37 cellular contexts compared by ENCODE assay signal in the genomic region with DNA sequence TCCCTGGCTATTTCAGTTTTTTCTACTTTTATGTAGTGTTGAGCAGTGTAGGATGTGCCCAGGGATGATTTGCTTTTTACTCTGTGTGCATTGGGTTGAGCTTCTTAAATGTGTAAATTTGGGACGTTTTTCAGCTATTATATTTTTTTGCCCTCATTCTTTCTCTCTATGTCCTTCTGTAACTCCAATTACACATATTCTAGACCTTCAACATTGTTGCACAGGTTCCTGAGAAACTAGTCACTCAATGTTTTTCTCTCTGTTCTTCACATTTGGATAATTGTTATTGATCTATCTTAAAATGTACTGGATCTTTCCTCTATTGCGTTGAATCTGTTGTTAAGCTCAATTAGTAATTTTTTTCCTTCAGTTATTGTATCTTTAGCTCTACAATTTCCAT.
"Had no signal": no experiment of that assay in that cellular context is flagged by ENCODE, and none has a peak within 500 bp of the region (broad histone marks: within the 10 kb centered on the region; RNA-seq: fewer than 3 reads in every experiment).

No MANE protein-coding gene starts in this region.

- H3K9me3 Mint-ChIP-seq: activated naive CD4-positive, alpha-beta T cell treated with anti-CD3 and anti-CD28 coated beads, Interleukin-2, amount 10 ng/mL, durations not matched to agents 7 days and 5 days; activated T-helper 2 cell treated with anti-CD3 and anti-CD28 coated beads, Interferon-gamma antibody, Interleukin-2, Interleukin-4, amounts not matched to agents 10 μg/mL and 5 μg/mL and 100 μg/mL, durations not matched to agents 14 hours and 24 hours and 36 hours had no signal

- H3K27ac Mint-ChIP-seq: activated naive CD4-positive, alpha-beta T cell treated with anti-CD3 and anti-CD28 coated beads for 36 hours; activated naive CD4-positive, alpha-beta T cell treated with anti-CD3 and anti-CD28 coated beads, Interleukin-2, amount 10 ng/mL, durations not matched to agents 7 days and 5 days; activated naive CD4-positive, alpha-beta T cell treated with anti-CD3 and anti-CD28 coated beads, Interleukin-2, amount 50 U/mL, for 24 hours; activated naive CD4-positive, alpha-beta T cell treated with anti-CD3 and anti-CD28 coated beads, Interleukin-2, amount 50 U/mL, for 72 hours; activated naive CD8-positive, alpha-beta T cell; activated naive CD8-positive, alpha-beta T cell treated with anti-CD3 and anti-CD28 coated beads for 36 hours; activated naive CD8-positive, alpha-beta T cell treated with anti-CD3 and anti-CD28 coated beads, Interleukin-2, amount 10 ng/mL, durations not matched to agents 7 days and 5 days; activated naive CD8-positive, alpha-beta T cell treated with anti-CD3 and anti-CD28 coated beads, Interleukin-2, amount 50 U/mL, for 24 hours; activated T-cell treated with anti-CD3 and anti-CD28 coated beads, Interleukin-2, amount 50 U/mL, for 24 hours; activated T-cell treated with anti-CD3 and anti-CD28 coated beads, Interleukin-2, amount 50 U/mL, for 72 hours; activated T-helper 1 cell treated with anti-CD3 and anti-CD28 coated beads, Interleukin-12 subunit alpha, Interleukin-12 subunit beta, Interleukin-2, Interleukin-4 antibody, amounts not matched to agents 30 ng/mL and 10 ng/mL and 1 ng/mL, durations not matched to agents 14 hours and 24 hours and 36 hours; activated T-helper 17 cell treated with anti-CD3 and anti-CD28 coated beads, Interleukin-2, amount 50 U/mL, for 72 hours; activated T-helper 2 cell treated with anti-CD3 and anti-CD28 coated beads, Interferon-gamma antibody, Interleukin-2, Interleukin-4, amounts not matched to agents 10 μg/mL and 5 μg/mL and 100 μg/mL, durations not matched to agents 14 hours and 24 hours and 36 hours; brain had no signal

- ATAC-seq: activated naive CD4-positive, alpha-beta T cell treated with anti-CD3 and anti-CD28 coated beads, Interleukin-2, amount 50 U/mL, for 72 hours; activated naive CD8-positive, alpha-beta T cell treated with anti-CD3 and anti-CD28 coated beads, Interleukin-2, amount 50 U/mL, for 24 hours; activated T-cell treated with anti-CD3 and anti-CD28 coated beads, Interleukin-2, amount 50 U/mL, for 4 hours; activated T-cell treated with anti-CD3 and anti-CD28 coated beads, Interleukin-2, amount 50 U/mL, for 72 hours; activated T-helper 17 cell treated with anti-CD3 and anti-CD28 coated beads, Interleukin-2, amount 50 U/mL, for 72 hours; body of pancreas had no signal

- H3K9me3 ChIP-seq: adrenal gland, body of pancreas had no signal

- DNase-seq: activated effector memory CD4-positive, alpha-beta T cell treated with anti-CD3 and anti-CD28 coated beads, Interleukin-2, amount 50 U/mL, for 16 hours; activated effector memory CD4-positive, alpha-beta T cell treated with Interleukin-2 at 50 U/mL for 16 hours; activated gamma-delta T cell; activated gamma-delta T cell treated with Interleukin-2 at 50 U/mL for 16 hours; activated naive CD4-positive, alpha-beta T cell; activated naive CD4-positive, alpha-beta T cell treated with anti-CD3 and anti-CD28 coated beads for 36 hours; activated naive CD4-positive, alpha-beta T cell treated with anti-CD3 and anti-CD28 coated beads, Interleukin-2, amount 10 ng/mL, durations not matched to agents 7 days and 5 days; activated naive CD4-positive, alpha-beta T cell treated with anti-CD3 and anti-CD28 coated beads, Interleukin-2, amount 50 U/mL, for 16 hours; activated naive CD4-positive, alpha-beta T cell treated with Interleukin-2 at 50 U/mL for 16 hours; activated naive CD8-positive, alpha-beta T cell treated with anti-CD3 and anti-CD28 coated beads for 36 hours; activated naive CD8-positive, alpha-beta T cell treated with anti-CD3 and anti-CD28 coated beads, Interleukin-2, amount 10 ng/mL, durations not matched to agents 7 days and 5 days; activated naive CD8-positive, alpha-beta T cell treated with anti-CD3 and anti-CD28 coated beads, Interleukin-2, amount 50 U/mL, for 24 hours; activated T-cell treated with anti-CD3 and anti-CD28 coated beads, Interleukin-2, amount 50 U/mL, for 24 hours; activated T-cell treated with anti-CD3 and anti-CD28 coated beads, Interleukin-2, amount 50 U/mL, for 4 hours; activated T-cell treated with anti-CD3 and anti-CD28 coated beads, Interleukin-2, amount 50 U/mL, for 48 hours; activated T-cell treated with anti-CD3 and anti-CD28 coated beads, Interleukin-2, amount 50 U/mL, for 72 hours; adrenal gland; amniotic stem cell; amygdala; anterior cingulate cortex; aorta; body of pancreas; brain microvascular endothelial cell; caudate nucleus; central memory CD4-positive, alpha-beta T cell; cerebellar nuclear complex had no signal

- H3K4me1 Mint-ChIP-seq: activated naive CD4-positive, alpha-beta T cell treated with anti-CD3 and anti-CD28 coated beads, Interleukin-2, amount 10 ng/mL, durations not matched to agents 7 days and 5 days; activated naive CD4-positive, alpha-beta T cell treated with anti-CD3 and anti-CD28 coated beads, Interleukin-2, amount 50 U/mL, for 24 hours; activated naive CD8-positive, alpha-beta T cell treated with anti-CD3 and anti-CD28 coated beads for 36 hours; activated naive CD8-positive, alpha-beta T cell treated with anti-CD3 and anti-CD28 coated beads, Interleukin-2, amount 10 ng/mL, durations not matched to agents 7 days and 5 days; activated naive CD8-positive, alpha-beta T cell treated with anti-CD3 and anti-CD28 coated beads, Interleukin-2, amount 50 U/mL, for 24 hours; activated T-helper 17 cell treated with anti-CD3 and anti-CD28 coated beads, Interleukin-2, amount 50 U/mL, for 72 hours; brain; central memory CD8-positive, alpha-beta T cell had no signal

- H3K4me3 ChIP-seq: adrenal gland, ascending aorta, body of pancreas, breast epithelium, cardiac muscle cell had no signal

- H3K27me3 Mint-ChIP-seq: activated naive CD4-positive, alpha-beta T cell treated with anti-CD3 and anti-CD28 coated beads, Interleukin-2, amount 10 ng/mL, durations not matched to agents 7 days and 5 days; activated naive CD8-positive, alpha-beta T cell treated with anti-CD3 and anti-CD28 coated beads for 36 hours; activated naive CD8-positive, alpha-beta T cell treated with anti-CD3 and anti-CD28 coated beads, Interleukin-2, amount 50 U/mL, for 24 hours; activated T-helper 17 cell treated with anti-CD3 and anti-CD28 coated beads, Interleukin-2, amount 50 U/mL, for 72 hours; brain; central memory CD8-positive, alpha-beta T cell had no signal

- H3K4me3 Mint-ChIP-seq: activated naive CD4-positive, alpha-beta T cell treated with anti-CD3 and anti-CD28 coated beads for 36 hours; activated naive CD4-positive, alpha-beta T cell treated with anti-CD3 and anti-CD28 coated beads, Interleukin-2, amount 10 ng/mL, durations not matched to agents 7 days and 5 days; activated naive CD4-positive, alpha-beta T cell treated with anti-CD3 and anti-CD28 coated beads, Interleukin-2, amount 50 U/mL, for 24 hours; activated naive CD8-positive, alpha-beta T cell; activated naive CD8-positive, alpha-beta T cell treated with anti-CD3 and anti-CD28 coated beads for 36 hours; activated naive CD8-positive, alpha-beta T cell treated with anti-CD3 and anti-CD28 coated beads, Interleukin-2, amount 10 ng/mL, durations not matched to agents 7 days and 5 days; activated naive CD8-positive, alpha-beta T cell treated with anti-CD3 and anti-CD28 coated beads, Interleukin-2, amount 50 U/mL, for 24 hours; activated T-cell treated with anti-CD3 and anti-CD28 coated beads, Interleukin-2, amount 50 U/mL, for 24 hours; activated T-cell treated with anti-CD3 and anti-CD28 coated beads, Interleukin-2, amount 50 U/mL, for 4 hours; activated T-cell treated with anti-CD3 and anti-CD28 coated beads, Interleukin-2, amount 50 U/mL, for 72 hours; activated T-helper 1 cell treated with anti-CD3 and anti-CD28 coated beads, Interleukin-12 subunit alpha, Interleukin-12 subunit beta, Interleukin-2, Interleukin-4 antibody, amounts not matched to agents 30 ng/mL and 10 ng/mL and 1 ng/mL, durations not matched to agents 14 hours and 24 hours and 36 hours; activated T-helper 17 cell treated with anti-CD3 and anti-CD28 coated beads, Interleukin-2, amount 50 U/mL, for 72 hours; brain; central memory CD8-positive, alpha-beta T cell had no signal

- H3K27me3 ChIP-seq: adrenal gland, ascending aorta, body of pancreas, brain microvascular endothelial cell, breast epithelium, cardiac muscle cell had no signal

- H3K4me1 ChIP-seq: adrenal gland, ascending aorta, body of pancreas, breast epithelium had no signal

- H3K36me3 ChIP-seq: adrenal gland, ascending aorta, brain microvascular endothelial cell, breast epithelium, cardiac muscle cell had no signal

- H3K36me3 Mint-ChIP-seq: activated naive CD4-positive, alpha-beta T cell treated with anti-CD3 and anti-CD28 coated beads, Interleukin-2, amount 10 ng/mL, durations not matched to agents 7 days and 5 days; activated naive CD4-positive, alpha-beta T cell treated with anti-CD3 and anti-CD28 coated beads, Interleukin-2, amount 50 U/mL, for 24 hours; activated naive CD8-positive, alpha-beta T cell; activated naive CD8-positive, alpha-beta T cell treated with anti-CD3 and anti-CD28 coated beads for 36 hours; activated naive CD8-positive, alpha-beta T cell treated with anti-CD3 and anti-CD28 coated beads, Interleukin-2, amount 10 ng/mL, durations not matched to agents 7 days and 5 days; brain had no signal

- H3K27ac ChIP-seq: adrenal gland, ascending aorta, body of pancreas, brain microvascular endothelial cell, breast epithelium, cardiac muscle cell had no signal
